In the genomic region with DNA sequence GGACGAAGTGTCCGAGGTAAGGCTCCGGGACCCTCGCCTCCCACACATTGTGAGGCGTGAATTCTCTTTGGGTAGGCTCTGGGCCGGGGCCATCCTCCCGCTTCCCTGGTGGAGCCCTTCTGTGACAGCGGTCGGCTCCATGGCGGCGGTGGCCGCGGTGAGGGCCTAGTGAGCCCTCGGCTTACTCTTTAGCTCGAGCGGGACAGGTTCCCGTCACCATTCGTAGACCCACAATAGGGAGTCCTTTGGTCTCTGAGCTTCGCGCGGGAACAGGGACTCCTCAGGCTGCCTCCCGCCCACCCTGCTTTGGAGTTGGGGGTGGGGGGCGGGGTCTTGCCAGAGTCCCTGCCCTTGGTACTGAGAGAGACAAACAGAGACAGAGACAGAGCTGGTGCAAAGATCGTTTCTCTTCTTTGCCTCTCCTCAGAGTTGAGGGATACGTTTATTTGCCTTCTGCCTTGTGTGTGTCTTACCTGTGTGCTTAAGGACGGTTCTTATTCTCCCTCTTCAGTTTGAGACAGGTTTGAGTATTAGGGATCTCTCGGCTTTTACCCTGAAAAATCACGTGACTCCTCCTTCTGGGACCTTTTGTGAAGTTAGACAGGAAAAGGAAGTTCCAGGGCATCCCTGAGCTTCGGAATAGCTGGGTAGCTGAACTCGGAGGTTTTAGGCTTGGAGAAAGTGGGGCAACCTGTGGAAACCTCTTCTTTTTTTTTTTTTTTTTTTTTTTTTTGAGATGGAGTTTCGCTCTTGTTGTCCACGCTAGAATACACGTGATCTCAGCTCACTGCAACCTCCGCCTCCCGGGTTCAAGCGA, we compare ENCODE assay signal across 1 cellular context.
TF ChIP-seq lines count a peak whose summit lies in the region.

No MANE protein-coding gene starts in this region.

TF ChIP-seq in K562, 482 proteins besides CTCF, POLR2A, EP300 and RAD21 (continued from another document and continues in another):
- TF ChIP-seq, protein P1, sequence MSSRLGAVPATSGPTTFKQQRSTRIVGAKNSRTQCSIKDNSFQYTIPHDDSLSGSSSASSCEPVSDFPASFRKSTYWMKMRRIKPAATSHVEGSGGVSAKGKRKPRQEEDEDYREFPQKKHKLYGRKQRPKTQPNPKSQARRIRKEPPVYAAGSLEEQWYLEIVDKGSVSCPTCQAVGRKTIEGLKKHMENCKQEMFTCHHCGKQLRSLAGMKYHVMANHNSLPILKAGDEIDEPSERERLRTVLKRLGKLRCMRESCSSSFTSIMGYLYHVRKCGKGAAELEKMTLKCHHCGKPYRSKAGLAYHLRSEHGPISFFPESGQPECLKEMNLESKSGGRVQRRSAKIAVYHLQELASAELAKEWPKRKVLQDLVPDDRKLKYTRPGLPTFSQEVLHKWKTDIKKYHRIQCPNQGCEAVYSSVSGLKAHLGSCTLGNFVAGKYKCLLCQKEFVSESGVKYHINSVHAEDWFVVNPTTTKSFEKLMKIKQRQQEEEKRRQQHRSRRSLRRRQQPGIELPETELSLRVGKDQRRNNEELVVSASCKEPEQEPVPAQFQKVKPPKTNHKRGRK (tag; IDR thresholded peaks at IDR 0.05): 0 out of 2 replicates have a peak, but pooled peaks have one; percentile 30
- no peak for TF ChIP-seq TAF7 (tag; IDR thresholded peaks at IDR 0.05)
- no peak for TF ChIP-seq ZNF41 (CRISPR knock-in tag; conservative IDR thresholded peaks at IDR 0.05)
- TF ChIP-seq MXI1 (IDR thresholded peaks at IDR 0.05; ENCODE audit: low read depth, low read length): 0 out of 2 replicates have a peak, but pooled peaks have one; percentile 26
- TF ChIP-seq, protein P2, sequence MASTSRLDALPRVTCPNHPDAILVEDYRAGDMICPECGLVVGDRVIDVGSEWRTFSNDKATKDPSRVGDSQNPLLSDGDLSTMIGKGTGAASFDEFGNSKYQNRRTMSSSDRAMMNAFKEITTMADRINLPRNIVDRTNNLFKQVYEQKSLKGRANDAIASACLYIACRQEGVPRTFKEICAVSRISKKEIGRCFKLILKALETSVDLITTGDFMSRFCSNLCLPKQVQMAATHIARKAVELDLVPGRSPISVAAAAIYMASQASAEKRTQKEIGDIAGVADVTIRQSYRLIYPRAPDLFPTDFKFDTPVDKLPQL (IDR thresholded peaks at IDR 0.05; ENCODE audit: extremely low read depth, insufficient read length): no peak
- TF ChIP-seq NUFIP1 (IDR thresholded peaks at IDR 0.05; ENCODE audit: partially characterized antibody): no peak
- no peak for TF ChIP-seq TFAM (CRISPR knock-in tag; conservative IDR thresholded peaks at IDR 0.05)
- TF ChIP-seq ZFX (CRISPR knock-in tag; IDR thresholded peaks at IDR 0.05): peak; percentile 67
- peak; percentile 46; the same call in 1 of the 2 replicates for TF ChIP-seq MIER1 (IDR thresholded peaks at IDR 0.05; ENCODE audit: low read depth)
- TF ChIP-seq FOXA3 (CRISPR knock-in tag; conservative IDR thresholded peaks at IDR 0.05 in 1 of 2, IDR thresholded peaks at IDR 0.05 in 1 of 2): no peak
- no peak for TF ChIP-seq EZH2 (IDR thresholded peaks at IDR 0.05; ENCODE audit: borderline replicate concordance, low read depth, low read length)
- no peak for TF ChIP-seq PCBP1 (IDR thresholded peaks at IDR 0.05; ENCODE audit: low read depth, low read length, poor library complexity, severe bottlenecking)
- TF ChIP-seq ELF4 (CRISPR knock-in tag; IDR thresholded peaks at IDR 0.05): 0 out of 2 replicates have a peak, but pooled peaks have one; percentile 31
- TF ChIP-seq NFRKB (IDR thresholded peaks at IDR 0.05; ENCODE audit: low read depth): no peak
- TF ChIP-seq FOS (IDR thresholded peaks at IDR 0.05; ENCODE audit: extremely low read depth, insufficient read length): no peak
- TF ChIP-seq, protein P3, sequence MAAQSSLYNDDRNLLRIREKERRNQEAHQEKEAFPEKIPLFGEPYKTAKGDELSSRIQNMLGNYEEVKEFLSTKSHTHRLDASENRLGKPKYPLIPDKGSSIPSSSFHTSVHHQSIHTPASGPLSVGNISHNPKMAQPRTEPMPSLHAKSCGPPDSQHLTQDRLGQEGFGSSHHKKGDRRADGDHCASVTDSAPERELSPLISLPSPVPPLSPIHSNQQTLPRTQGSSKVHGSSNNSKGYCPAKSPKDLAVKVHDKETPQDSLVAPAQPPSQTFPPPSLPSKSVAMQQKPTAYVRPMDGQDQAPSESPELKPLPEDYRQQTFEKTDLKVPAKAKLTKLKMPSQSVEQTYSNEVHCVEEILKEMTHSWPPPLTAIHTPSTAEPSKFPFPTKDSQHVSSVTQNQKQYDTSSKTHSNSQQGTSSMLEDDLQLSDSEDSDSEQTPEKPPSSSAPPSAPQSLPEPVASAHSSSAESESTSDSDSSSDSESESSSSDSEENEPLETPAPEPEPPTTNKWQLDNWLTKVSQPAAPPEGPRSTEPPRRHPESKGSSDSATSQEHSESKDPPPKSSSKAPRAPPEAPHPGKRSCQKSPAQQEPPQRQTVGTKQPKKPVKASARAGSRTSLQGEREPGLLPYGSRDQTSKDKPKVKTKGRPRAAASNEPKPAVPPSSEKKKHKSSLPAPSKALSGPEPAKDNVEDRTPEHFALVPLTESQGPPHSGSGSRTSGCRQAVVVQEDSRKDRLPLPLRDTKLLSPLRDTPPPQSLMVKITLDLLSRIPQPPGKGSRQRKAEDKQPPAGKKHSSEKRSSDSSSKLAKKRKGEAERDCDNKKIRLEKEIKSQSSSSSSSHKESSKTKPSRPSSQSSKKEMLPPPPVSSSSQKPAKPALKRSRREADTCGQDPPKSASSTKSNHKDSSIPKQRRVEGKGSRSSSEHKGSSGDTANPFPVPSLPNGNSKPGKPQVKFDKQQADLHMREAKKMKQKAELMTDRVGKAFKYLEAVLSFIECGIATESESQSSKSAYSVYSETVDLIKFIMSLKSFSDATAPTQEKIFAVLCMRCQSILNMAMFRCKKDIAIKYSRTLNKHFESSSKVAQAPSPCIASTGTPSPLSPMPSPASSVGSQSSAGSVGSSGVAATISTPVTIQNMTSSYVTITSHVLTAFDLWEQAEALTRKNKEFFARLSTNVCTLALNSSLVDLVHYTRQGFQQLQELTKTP (IDR thresholded peaks at IDR 0.05; ENCODE audit: low read depth in 1 of 2, partially characterized antibody in 2 of 2): peak in 1 of 2 experiments; percentile 28
- no peak; the same call in 1 of the 2 replicates for TF ChIP-seq XRCC5 (IDR thresholded peaks at IDR 0.05; ENCODE audit: low read depth, low read length)
- no peak for TF ChIP-seq ZNF140 (CRISPR knock-in tag; IDR thresholded peaks at IDR 0.05)
- peak; percentile 50 for TF ChIP-seq TBP (optimal IDR thresholded peaks at IDR 0.05; ENCODE audit: low read depth, low read length)
- TF ChIP-seq, protein P4, sequence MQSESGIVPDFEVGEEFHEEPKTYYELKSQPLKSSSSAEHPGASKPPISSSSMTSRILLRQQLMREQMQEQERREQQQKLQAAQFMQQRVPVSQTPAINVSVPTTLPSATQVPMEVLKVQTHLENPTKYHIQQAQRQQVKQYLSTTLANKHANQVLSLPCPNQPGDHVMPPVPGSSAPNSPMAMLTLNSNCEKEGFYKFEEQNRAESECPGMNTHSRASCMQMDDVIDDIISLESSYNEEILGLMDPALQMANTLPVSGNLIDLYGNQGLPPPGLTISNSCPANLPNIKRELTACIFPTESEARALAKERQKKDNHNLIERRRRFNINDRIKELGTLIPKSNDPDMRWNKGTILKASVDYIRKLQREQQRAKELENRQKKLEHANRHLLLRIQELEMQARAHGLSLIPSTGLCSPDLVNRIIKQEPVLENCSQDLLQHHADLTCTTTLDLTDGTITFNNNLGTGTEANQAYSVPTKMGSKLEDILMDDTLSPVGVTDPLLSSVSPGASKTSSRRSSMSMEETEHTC (IDR thresholded peaks at IDR 0.05): no peak
- TF ChIP-seq, protein P5, sequence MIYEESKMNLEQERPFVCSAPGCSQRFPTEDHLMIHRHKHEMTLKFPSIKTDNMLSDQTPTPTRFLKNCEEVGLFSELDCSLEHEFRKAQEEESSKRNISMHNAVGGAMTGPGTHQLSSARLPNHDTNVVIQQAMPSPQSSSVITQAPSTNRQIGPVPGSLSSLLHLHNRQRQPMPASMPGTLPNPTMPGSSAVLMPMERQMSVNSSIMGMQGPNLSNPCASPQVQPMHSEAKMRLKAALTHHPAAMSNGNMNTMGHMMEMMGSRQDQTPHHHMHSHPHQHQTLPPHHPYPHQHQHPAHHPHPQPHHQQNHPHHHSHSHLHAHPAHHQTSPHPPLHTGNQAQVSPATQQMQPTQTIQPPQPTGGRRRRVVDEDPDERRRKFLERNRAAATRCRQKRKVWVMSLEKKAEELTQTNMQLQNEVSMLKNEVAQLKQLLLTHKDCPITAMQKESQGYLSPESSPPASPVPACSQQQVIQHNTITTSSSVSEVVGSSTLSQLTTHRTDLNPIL (CRISPR knock-in tag; IDR thresholded peaks at IDR 0.05): no peak
- TF ChIP-seq, protein P6, sequence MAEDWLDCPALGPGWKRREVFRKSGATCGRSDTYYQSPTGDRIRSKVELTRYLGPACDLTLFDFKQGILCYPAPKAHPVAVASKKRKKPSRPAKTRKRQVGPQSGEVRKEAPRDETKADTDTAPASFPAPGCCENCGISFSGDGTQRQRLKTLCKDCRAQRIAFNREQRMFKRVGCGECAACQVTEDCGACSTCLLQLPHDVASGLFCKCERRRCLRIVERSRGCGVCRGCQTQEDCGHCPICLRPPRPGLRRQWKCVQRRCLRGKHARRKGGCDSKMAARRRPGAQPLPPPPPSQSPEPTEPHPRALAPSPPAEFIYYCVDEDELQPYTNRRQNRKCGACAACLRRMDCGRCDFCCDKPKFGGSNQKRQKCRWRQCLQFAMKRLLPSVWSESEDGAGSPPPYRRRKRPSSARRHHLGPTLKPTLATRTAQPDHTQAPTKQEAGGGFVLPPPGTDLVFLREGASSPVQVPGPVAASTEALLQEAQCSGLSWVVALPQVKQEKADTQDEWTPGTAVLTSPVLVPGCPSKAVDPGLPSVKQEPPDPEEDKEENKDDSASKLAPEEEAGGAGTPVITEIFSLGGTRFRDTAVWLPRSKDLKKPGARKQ (CRISPR knock-in tag; IDR thresholded peaks at IDR 0.05): no peak
- TF ChIP-seq KHSRP (IDR thresholded peaks at IDR 0.05): no peak
- TF ChIP-seq CHD2 (IDR thresholded peaks at IDR 0.05; ENCODE audit: low read depth, low read length): peak; percentile 58; the same call in 1 of the 2 replicates
- TF ChIP-seq ZNF133 (CRISPR knock-in tag; IDR thresholded peaks at IDR 0.05): no peak
- TF ChIP-seq, protein P7, sequence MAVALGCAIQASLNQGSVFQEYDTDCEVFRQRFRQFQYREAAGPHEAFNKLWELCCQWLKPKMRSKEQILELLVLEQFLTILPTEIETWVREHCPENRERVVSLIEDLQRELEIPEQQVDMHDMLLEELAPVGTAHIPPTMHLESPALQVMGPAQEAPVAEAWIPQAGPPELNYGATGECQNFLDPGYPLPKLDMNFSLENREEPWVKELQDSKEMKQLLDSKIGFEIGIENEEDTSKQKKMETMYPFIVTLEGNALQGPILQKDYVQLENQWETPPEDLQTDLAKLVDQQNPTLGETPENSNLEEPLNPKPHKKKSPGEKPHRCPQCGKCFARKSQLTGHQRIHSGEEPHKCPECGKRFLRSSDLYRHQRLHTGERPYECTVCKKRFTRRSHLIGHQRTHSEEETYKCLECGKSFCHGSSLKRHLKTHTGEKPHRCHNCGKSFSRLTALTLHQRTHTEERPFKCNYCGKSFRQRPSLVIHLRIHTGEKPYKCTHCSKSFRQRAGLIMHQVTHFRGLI (CRISPR knock-in tag; IDR thresholded peaks at IDR 0.05): no peak
- TF ChIP-seq MYBL2 (IDR thresholded peaks at IDR 0.05; ENCODE audit: low read depth): no peak
- TF ChIP-seq MYBL2 (CRISPR knock-in tag; IDR thresholded peaks at IDR 0.05; ENCODE audit: borderline replicate concordance): no peak
- TF ChIP-seq ATF1 (CRISPR knock-in tag; IDR thresholded peaks at IDR 0.05): no peak
- TF ChIP-seq ATF1 (tag; IDR thresholded peaks at IDR 0.05): no peak
- TF ChIP-seq ZNF586 (CRISPR knock-in tag; conservative IDR thresholded peaks at IDR 0.05): no peak
- TF ChIP-seq CEBPB (tag; IDR thresholded peaks at IDR 0.05): no peak
- TF ChIP-seq, protein P8, sequence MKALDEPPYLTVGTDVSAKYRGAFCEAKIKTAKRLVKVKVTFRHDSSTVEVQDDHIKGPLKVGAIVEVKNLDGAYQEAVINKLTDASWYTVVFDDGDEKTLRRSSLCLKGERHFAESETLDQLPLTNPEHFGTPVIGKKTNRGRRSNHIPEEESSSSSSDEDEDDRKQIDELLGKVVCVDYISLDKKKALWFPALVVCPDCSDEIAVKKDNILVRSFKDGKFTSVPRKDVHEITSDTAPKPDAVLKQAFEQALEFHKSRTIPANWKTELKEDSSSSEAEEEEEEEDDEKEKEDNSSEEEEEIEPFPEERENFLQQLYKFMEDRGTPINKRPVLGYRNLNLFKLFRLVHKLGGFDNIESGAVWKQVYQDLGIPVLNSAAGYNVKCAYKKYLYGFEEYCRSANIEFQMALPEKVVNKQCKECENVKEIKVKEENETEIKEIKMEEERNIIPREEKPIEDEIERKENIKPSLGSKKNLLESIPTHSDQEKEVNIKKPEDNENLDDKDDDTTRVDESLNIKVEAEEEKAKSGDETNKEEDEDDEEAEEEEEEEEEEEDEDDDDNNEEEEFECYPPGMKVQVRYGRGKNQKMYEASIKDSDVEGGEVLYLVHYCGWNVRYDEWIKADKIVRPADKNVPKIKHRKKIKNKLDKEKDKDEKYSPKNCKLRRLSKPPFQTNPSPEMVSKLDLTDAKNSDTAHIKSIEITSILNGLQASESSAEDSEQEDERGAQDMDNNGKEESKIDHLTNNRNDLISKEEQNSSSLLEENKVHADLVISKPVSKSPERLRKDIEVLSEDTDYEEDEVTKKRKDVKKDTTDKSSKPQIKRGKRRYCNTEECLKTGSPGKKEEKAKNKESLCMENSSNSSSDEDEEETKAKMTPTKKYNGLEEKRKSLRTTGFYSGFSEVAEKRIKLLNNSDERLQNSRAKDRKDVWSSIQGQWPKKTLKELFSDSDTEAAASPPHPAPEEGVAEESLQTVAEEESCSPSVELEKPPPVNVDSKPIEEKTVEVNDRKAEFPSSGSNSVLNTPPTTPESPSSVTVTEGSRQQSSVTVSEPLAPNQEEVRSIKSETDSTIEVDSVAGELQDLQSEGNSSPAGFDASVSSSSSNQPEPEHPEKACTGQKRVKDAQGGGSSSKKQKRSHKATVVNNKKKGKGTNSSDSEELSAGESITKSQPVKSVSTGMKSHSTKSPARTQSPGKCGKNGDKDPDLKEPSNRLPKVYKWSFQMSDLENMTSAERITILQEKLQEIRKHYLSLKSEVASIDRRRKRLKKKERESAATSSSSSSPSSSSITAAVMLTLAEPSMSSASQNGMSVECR (CRISPR knock-in tag; IDR thresholded peaks at IDR 0.05): no peak
- TF ChIP-seq TEAD1 (CRISPR knock-in tag; IDR thresholded peaks at IDR 0.05): no peak
- no peak for TF ChIP-seq RNF2 (IDR thresholded peaks at IDR 0.05)
- no peak for TF ChIP-seq KLF16 (IDR thresholded peaks at IDR 0.05)
- TF ChIP-seq BHLHE40 (IDR thresholded peaks at IDR 0.05; ENCODE audit: low read length): peak; percentile 59
- TF ChIP-seq, protein P9, sequence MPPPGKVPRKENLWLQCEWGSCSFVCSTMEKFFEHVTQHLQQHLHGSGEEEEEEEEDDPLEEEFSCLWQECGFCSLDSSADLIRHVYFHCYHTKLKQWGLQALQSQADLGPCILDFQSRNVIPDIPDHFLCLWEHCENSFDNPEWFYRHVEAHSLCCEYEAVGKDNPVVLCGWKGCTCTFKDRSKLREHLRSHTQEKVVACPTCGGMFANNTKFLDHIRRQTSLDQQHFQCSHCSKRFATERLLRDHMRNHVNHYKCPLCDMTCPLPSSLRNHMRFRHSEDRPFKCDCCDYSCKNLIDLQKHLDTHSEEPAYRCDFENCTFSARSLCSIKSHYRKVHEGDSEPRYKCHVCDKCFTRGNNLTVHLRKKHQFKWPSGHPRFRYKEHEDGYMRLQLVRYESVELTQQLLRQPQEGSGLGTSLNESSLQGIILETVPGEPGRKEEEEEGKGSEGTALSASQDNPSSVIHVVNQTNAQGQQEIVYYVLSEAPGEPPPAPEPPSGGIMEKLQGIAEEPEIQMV (tag; conservative IDR thresholded peaks at IDR 0.05; ENCODE audit: low read depth): no peak
